8 cellular contexts compared by ENCODE assay signal in genomic region chr13:98571955-98572662, GRCh38. TPM values are rescaled to one million over a fixed set of nuclear protein-coding genes. Genes with fewer than 3 reads are reported as not detected.
A peak's percentile ranks its signal among the peaks of the same experiment; 100 is the strongest.
DNase-seq lines count a peak whose midpoint lies in the region; ATAC-seq, FAIRE-seq and TF ChIP-seq lines count a peak whose summit lies in the region.

No MANE protein-coding gene starts in this region.

- peaks cover 59% of the 10 kb centered on the region for H4K20me1 ChIP-seq in HepG2 (ENCODE audit: insufficient read depth, low read length)

- no peak for TF ChIP-seq RAD21 in HepG2 (CRISPR knock-in tag; IDR thresholded peaks at IDR 0.05)

- H3K27ac Mint-ChIP-seq in activated naive CD8-positive, alpha-beta T cell treated with anti-CD3 and anti-CD28 coated beads, Interleukin-2, amount 10 ng/mL, durations not matched to agents 7 days and 5 days: peak overlapping the region; percentile 88

- no peaks in the 10 kb centered on the region for H3K9me3 ChIP-seq in HepG2 (ENCODE audit: low read length)

- DNase-seq in GM04504 (ENCODE audit: low read depth) (peak; percentile 77), NCI-H2029 treated with DMSO at 0.1 percent for 48 hours (lab: John Stamatoyannopoulos, UW) (peak; percentile 32), HepG2 (ENCODE audit: low spot score) (peak; percentile 39), NCI-H526 treated with DMSO at 0.1 percent for 48 hours (lab: John Stamatoyannopoulos, UW) (no peak), inferior parietal cortex (ENCODE audit: extremely low spot score) (no peak), GM10266 (ENCODE audit: extremely low spot score) (no peak)
- DNase-seq in activated naive CD8-positive, alpha-beta T cell treated with anti-CD3 and anti-CD28 coated beads, Interleukin-2, amount 10 ng/mL, durations not matched to agents 7 days and 5 days: peak; percentile 43

- peak overlapping the region; percentile 31 to 59 (median 39); a peak in 5 of 6 replicates for H3K4me3 ChIP-seq in HepG2 (replicated peaks in 1 of 3; ENCODE audit: insufficient read depth in 1 of 3, low read depth in 2 of 3, low read length in 3 of 3)

- POLR2A ChIA-PET in activated naive CD8-positive, alpha-beta T cell treated with anti-CD3 and anti-CD28 coated beads, Interleukin-2, amount 10 ng/mL, durations not matched to agents 7 days and 5 days (lab: Charles Lee): interaction anchor here (1.0 to 1.5 kb wide), 3 partner anchors 11 to 29 kb away, joined by 3 to 5 read pairs (median 4); no protein-coding TSS in a partner anchor
- POLR2A ChIA-PET in HepG2 (lab: Yijun Ruan, JAX): interaction anchor here (2.8 kb wide), 1 partner anchor 88 kb away, joined by 15 read pairs; no protein-coding TSS in a partner anchor

- TF ChIP-seq EP300 in HepG2 (IDR thresholded peaks at IDR 0.05; ENCODE audit: low read depth in 2 of 2, low read length in 2 of 2): no peak
- no peak for TF ChIP-seq EP300 in HepG2 (CRISPR knock-in tag; IDR thresholded peaks at IDR 0.05; ENCODE audit: borderline replicate concordance)

- BruUV-seq in HepG2 (replicated peaks; lab: Mats Ljungman, UMichigan): no TSS peak

- TF ChIP-seq POLR2A in HepG2 (IDR thresholded peaks at IDR 0.05; ENCODE audit: insufficient read depth in 1 of 2, low read depth in 2 of 2, low read length in 2 of 2): no peak

- in situ Hi-C loops in HepG2 (cut with HindIII; ENCODE audit: extremely low pct_ligation_motif_present, low pct_unique_long_range_greater_than_20kb): no loop called here

- H3K36me3 ChIP-seq in HepG2 (replicated peaks in 1 of 2; ENCODE audit: control insufficient read depth in 1 of 2, insufficient read depth in 2 of 2, low read length in 2 of 2): peaks cover 0 to 5% of the 10 kb centered on the region in 2 experiments; a peak in 2 of 5 replicates

- WGBS in HepG2 (ENCODE audit: low lambda C conversion rate): 13% methylated on average over 9 of the region's 11 CpGs

- H3K4me1 ChIP-seq in HepG2 (ENCODE audit: insufficient read depth, low read length): peaks cover 78% of the 10 kb centered on the region

- H3K9me3 Mint-ChIP-seq in activated naive CD8-positive, alpha-beta T cell treated with anti-CD3 and anti-CD28 coated beads, Interleukin-2, amount 10 ng/mL, durations not matched to agents 7 days and 5 days: no peaks in the 10 kb centered on the region

- peak overlapping the region; percentile 79 for H3K4me3 Mint-ChIP-seq in activated naive CD8-positive, alpha-beta T cell treated with anti-CD3 and anti-CD28 coated beads, Interleukin-2, amount 10 ng/mL, durations not matched to agents 7 days and 5 days

- H3K27me3 Mint-ChIP-seq in activated naive CD8-positive, alpha-beta T cell treated with anti-CD3 and anti-CD28 coated beads, Interleukin-2, amount 10 ng/mL, durations not matched to agents 7 days and 5 days: no peaks in the 10 kb centered on the region

- H3K9ac ChIP-seq in HepG2 (ENCODE audit: insufficient read depth, low read depth, low read length): peak overlapping the region; percentile 65

- H3K36me3 Mint-ChIP-seq in activated naive CD8-positive, alpha-beta T cell treated with anti-CD3 and anti-CD28 coated beads, Interleukin-2, amount 10 ng/mL, durations not matched to agents 7 days and 5 days: peaks cover 30% of the 10 kb centered on the region

- peak; percentile 2 for ATAC-seq in activated naive CD8-positive, alpha-beta T cell treated with anti-CD3 and anti-CD28 coated beads, Interleukin-2, amount 10 ng/mL, durations not matched to agents 7 days and 5 days (ENCODE audit: low read depth)
- ATAC-seq in HepG2 (peak; percentile 64), GM21526 (IDR thresholded peaks at IDR 0.05; ENCODE audit: low FRiP score, unreplicated experiment) (no peak)

- CTCF ChIA-PET in HepG2 (lab: Yijun Ruan, JAX; ENCODE audit: low intra/inter-chr PET ratio, low total read pairs): no interaction called here

- H3K27me3 ChIP-seq in HepG2 (ENCODE audit: control insufficient read depth in 1 of 2, insufficient read depth in 2 of 2, low read length in 2 of 2): no peaks in the 10 kb centered on the region; a peak in 1 of 5 replicates

- peaks cover 91% of the 10 kb centered on the region for H3K79me2 ChIP-seq in HepG2 (ENCODE audit: insufficient read depth, low read length)

- peak overlapping the region; percentile 90 for H3K4me2 ChIP-seq in HepG2 (ENCODE audit: low read depth, low read length)

- H3K27ac ChIP-seq in HepG2 (ENCODE audit: extremely low read length, insufficient read depth, low read length): peak overlapping the region; percentile 74

- no peak overlapping the region for H2AFZ ChIP-seq in HepG2 (ENCODE audit: low read length)

- no peak for FAIRE-seq in HepG2 (lab: Jason Lieb, UNC)

- H3K4me1 Mint-ChIP-seq in activated naive CD8-positive, alpha-beta T cell treated with anti-CD3 and anti-CD28 coated beads, Interleukin-2, amount 10 ng/mL, durations not matched to agents 7 days and 5 days: peaks cover 69% of the 10 kb centered on the region

- intact Hi-C loops in HepG2 (cut with micrococcal nuclease; ENCODE audit: unreplicated experiment): loop anchor here (5.0 to 10.0 kb wide), 4 partner anchors 65 to 595 kb away; no protein-coding TSS in a partner anchor

- no peak for TF ChIP-seq CTCF in HepG2 (CRISPR knock-in tag; IDR thresholded peaks at IDR 0.05)
- TF ChIP-seq CTCF in GM10266 (IDR thresholded peaks at IDR 0.05; ENCODE audit: control insufficient read depth, insufficient read depth, low read depth, missing control alignments): no peak

TF ChIP-seq in HepG2, 621 proteins besides CTCF, POLR2A, EP300 and RAD21 (continues in another document):
- TF ChIP-seq ZNF567 (CRISPR knock-in tag; IDR thresholded peaks at IDR 0.05; ENCODE audit: borderline replicate concordance) (no peak), HNF4A (CRISPR knock-in tag; IDR thresholded peaks at IDR 0.05) (0 out of 2 replicates have a peak, but pooled peaks have one; percentile 11), AHDC1 (CRISPR knock-in tag; IDR thresholded peaks at IDR 0.05; ENCODE audit: borderline replicate concordance) (no peak)

RNA-seq across cellular contexts. Expression of gene STK24, which starts 4.8 kb away (rescaled TPM):
- 100 to 1,000 TPM; 140 to 147 TPM for total RNA-seq in activated naive CD8-positive, alpha-beta T cell treated with anti-CD3 and anti-CD28 coated beads, Interleukin-2, amount 10 ng/mL, durations not matched to agents 7 days and 5 days
- 73.0 and 78.3 TPM in 2 replicates for total RNA-seq in HepG2 (2016; rRNA removed; fragmentation: Illumina TruSeq; extraction: Trizol)
- 61.3 and 71.1 TPM in 2 replicates for total RNA-seq in HepG2 (2016; cell fraction: cytosol; rRNA removed; fragmentation: Illumina TruSeq; extraction: Trizol; ENCODE audit: low read depth)
- 63.6 and 74.1 TPM in 2 replicates for total RNA-seq in HepG2 (2016; cell fraction: insoluble cytoplasmic fraction; rRNA removed; fragmentation: Illumina TruSeq; extraction: Trizol)
- total RNA-seq in HepG2 (2016; cell fraction: membrane; rRNA removed; fragmentation: Illumina TruSeq; extraction: Trizol): 126 and 128 TPM in 2 replicates
- total RNA-seq in HepG2 (2016; cell fraction: nucleus; rRNA removed; fragmentation: Illumina TruSeq; extraction: Trizol): 40.9 and 49.2 TPM in 2 replicates
- 43.3 and 51.3 TPM in 2 replicates for polyA plus RNA-seq in HepG2 (2011; rRNA removed)
- polyA plus RNA-seq in HepG2 (2011; cell fraction: cytosol; rRNA removed): 44.0 and 59.6 TPM in 2 replicates
- 38.4 and 41.3 TPM in 2 replicates for polyA plus RNA-seq in HepG2 (2011; cell fraction: nucleus; rRNA removed)
- 102 and 104 TPM in 2 replicates for polyA plus RNA-seq in HepG2 (2012)
- polyA plus RNA-seq in HepG2 (2016; cell fraction: cytosol; fragmentation: Illumina TruSeq; extraction: Trizol; ENCODE audit: low read depth): 66.6 and 74.8 TPM in 2 replicates
- polyA plus RNA-seq in HepG2 (2016; cell fraction: insoluble cytoplasmic fraction; fragmentation: Illumina TruSeq; extraction: Trizol; ENCODE audit: low read depth): 104 and 126 TPM in 2 replicates
- 140 and 148 TPM in 2 replicates for polyA plus RNA-seq in HepG2 (2016; cell fraction: membrane; fragmentation: Illumina TruSeq; extraction: Trizol; ENCODE audit: low read depth)
- polyA plus RNA-seq in HepG2 (2016; cell fraction: nucleus; fragmentation: Illumina TruSeq; extraction: Trizol; ENCODE audit: insufficient read depth, low read depth): 70.2 and 70.8 TPM in 2 replicates
- polyA minus RNA-seq in HepG2 (2011; rRNA and poly(A)+ RNA removed; ENCODE audit: low replicate concordance): 20.7 and 22.8 TPM in 2 replicates
- polyA minus RNA-seq in HepG2 (2011; cell fraction: cytosol; rRNA and poly(A)+ RNA removed): 32.6 and 40.5 TPM in 2 replicates
- 44.5 and 46.1 TPM in 2 replicates for polyA minus RNA-seq in HepG2 (2011; cell fraction: nucleus; rRNA and poly(A)+ RNA removed)

Comparison
In these comparisons a context has a peak if more than half of its experiments do, and no peak if none do; other contexts are left out.
1. DNase-seq: peak in GM04504 (single experiment), NCI-H2029 treated with DMSO at 0.1 percent for 48 hours (single experiment), activated naive CD8-positive, alpha-beta T cell treated with anti-CD3 and anti-CD28 coated beads, Interleukin-2, amount 10 ng/mL, durations not matched to agents 7 days and 5 days (single experiment) and HepG2 (single experiment); none in NCI-H526 treated with DMSO at 0.1 percent for 48 hours (single experiment), inferior parietal cortex (single experiment) and GM10266 (single experiment).